In the genomic region with DNA sequence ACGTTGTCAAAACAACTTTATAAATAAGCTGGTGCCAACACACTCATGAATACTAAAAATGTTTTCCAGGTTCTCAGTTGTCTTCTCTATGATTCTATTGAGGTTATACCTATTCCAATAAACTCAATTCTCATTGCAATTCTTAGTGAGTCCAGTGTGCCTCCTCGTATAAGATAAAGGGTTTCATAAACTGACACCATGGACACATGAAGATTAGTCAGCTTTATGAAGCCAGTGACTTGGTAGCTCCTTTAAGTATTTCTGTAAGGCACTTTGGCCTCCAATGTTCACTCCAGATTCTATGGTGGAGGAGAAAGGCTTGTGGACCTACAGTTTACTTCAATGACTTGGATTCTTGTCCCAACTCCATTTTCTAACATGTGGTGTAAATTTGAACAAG, we compare ENCODE assay signal across 2 cellular contexts.
TF ChIP-seq lines count a peak whose summit lies in the region.

No MANE protein-coding gene starts in this region.

TF ChIP-seq in HCT116, 20 proteins besides CTCF, POLR2A, EP300 and RAD21:
- TF ChIP-seq EZH2 (IDR thresholded peaks at IDR 0.05), result no peak
- TF ChIP-seq YY1 (IDR thresholded peaks at IDR 0.05; ENCODE audit: extremely low read depth, insufficient replicate concordance, low read depth, low read length), result no peak
- TF ChIP-seq EZH2phosphoT487 (IDR thresholded peaks at IDR 0.05; ENCODE audit: borderline replicate concordance), result no peak
- TF ChIP-seq, protein P1, sequence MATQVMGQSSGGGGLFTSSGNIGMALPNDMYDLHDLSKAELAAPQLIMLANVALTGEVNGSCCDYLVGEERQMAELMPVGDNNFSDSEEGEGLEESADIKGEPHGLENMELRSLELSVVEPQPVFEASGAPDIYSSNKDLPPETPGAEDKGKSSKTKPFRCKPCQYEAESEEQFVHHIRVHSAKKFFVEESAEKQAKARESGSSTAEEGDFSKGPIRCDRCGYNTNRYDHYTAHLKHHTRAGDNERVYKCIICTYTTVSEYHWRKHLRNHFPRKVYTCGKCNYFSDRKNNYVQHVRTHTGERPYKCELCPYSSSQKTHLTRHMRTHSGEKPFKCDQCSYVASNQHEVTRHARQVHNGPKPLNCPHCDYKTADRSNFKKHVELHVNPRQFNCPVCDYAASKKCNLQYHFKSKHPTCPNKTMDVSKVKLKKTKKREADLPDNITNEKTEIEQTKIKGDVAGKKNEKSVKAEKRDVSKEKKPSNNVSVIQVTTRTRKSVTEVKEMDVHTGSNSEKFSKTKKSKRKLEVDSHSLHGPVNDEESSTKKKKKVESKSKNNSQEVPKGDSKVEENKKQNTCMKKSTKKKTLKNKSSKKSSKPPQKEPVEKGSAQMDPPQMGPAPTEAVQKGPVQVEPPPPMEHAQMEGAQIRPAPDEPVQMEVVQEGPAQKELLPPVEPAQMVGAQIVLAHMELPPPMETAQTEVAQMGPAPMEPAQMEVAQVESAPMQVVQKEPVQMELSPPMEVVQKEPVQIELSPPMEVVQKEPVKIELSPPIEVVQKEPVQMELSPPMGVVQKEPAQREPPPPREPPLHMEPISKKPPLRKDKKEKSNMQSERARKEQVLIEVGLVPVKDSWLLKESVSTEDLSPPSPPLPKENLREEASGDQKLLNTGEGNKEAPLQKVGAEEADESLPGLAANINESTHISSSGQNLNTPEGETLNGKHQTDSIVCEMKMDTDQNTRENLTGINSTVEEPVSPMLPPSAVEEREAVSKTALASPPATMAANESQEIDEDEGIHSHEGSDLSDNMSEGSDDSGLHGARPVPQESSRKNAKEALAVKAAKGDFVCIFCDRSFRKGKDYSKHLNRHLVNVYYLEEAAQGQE (IDR thresholded peaks at IDR 0.05; ENCODE audit: low read depth), result no peak
- no peak for TF ChIP-seq TCF7L2 (IDR thresholded peaks at IDR 0.05; ENCODE audit: borderline replicate concordance, extremely low read depth, insufficient read depth, insufficient read length)
- no peak for TF ChIP-seq SIN3A (IDR thresholded peaks at IDR 0.05; ENCODE audit: low read depth)
- no peak for TF ChIP-seq CEBPB (IDR thresholded peaks at IDR 0.05; ENCODE audit: low read depth)
- no peak for TF ChIP-seq ZFX (IDR thresholded peaks at IDR 0.05)

TF ChIP-seq in IMR-90, 13 proteins besides CTCF, POLR2A, EP300 and RAD21:
- TF ChIP-seq SMC3 (IDR thresholded peaks at IDR 0.05; ENCODE audit: low read depth, low read length) (no peak), RCOR1 (IDR thresholded peaks at IDR 0.05; ENCODE audit: insufficient replicate concordance, low read length) (no peak), MAZ (IDR thresholded peaks at IDR 0.05; ENCODE audit: borderline replicate concordance, low read depth, low read length) (no peak), NFE2L2 (IDR thresholded peaks at IDR 0.05; ENCODE audit: low read depth, low read length) (no peak), FOS (IDR thresholded peaks at IDR 0.05; ENCODE audit: low read depth, low read length) (no peak), CHD1 (IDR thresholded peaks at IDR 0.05; ENCODE audit: low read depth, low read length) (no peak), RFX5 (IDR thresholded peaks at IDR 0.05; ENCODE audit: low read depth, low read length) (no peak), MXI1 (IDR thresholded peaks at IDR 0.05; ENCODE audit: borderline replicate concordance, low read depth, low read length) (no peak), BHLHE40 (IDR thresholded peaks at IDR 0.05; ENCODE audit: low read depth, low read length) (no peak), CEBPB (IDR thresholded peaks at IDR 0.05; ENCODE audit: low read depth, low read length) (no peak), MAFK (IDR thresholded peaks at IDR 0.05; ENCODE audit: low read depth, low read length) (no peak)
- TF ChIP-seq, protein P2, sequence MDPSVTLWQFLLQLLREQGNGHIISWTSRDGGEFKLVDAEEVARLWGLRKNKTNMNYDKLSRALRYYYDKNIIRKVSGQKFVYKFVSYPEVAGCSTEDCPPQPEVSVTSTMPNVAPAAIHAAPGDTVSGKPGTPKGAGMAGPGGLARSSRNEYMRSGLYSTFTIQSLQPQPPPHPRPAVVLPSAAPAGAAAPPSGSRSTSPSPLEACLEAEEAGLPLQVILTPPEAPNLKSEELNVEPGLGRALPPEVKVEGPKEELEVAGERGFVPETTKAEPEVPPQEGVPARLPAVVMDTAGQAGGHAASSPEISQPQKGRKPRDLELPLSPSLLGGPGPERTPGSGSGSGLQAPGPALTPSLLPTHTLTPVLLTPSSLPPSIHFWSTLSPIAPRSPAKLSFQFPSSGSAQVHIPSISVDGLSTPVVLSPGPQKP (IDR thresholded peaks at IDR 0.05; ENCODE audit: borderline replicate concordance, low read depth, low read length), result no peak
- TF ChIP-seq, protein P3, sequence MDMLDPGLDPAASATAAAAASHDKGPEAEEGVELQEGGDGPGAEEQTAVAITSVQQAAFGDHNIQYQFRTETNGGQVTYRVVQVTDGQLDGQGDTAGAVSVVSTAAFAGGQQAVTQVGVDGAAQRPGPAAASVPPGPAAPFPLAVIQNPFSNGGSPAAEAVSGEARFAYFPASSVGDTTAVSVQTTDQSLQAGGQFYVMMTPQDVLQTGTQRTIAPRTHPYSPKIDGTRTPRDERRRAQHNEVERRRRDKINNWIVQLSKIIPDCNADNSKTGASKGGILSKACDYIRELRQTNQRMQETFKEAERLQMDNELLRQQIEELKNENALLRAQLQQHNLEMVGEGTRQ (IDR thresholded peaks at IDR 0.05; ENCODE audit: low read depth, low read length), result no peak
TF ChIP-seq in IMR-90: peak in this region for 0.
